In genomic region chr16:25217119-25217511, GRCh38 we compare ENCODE assay signal across 2 cellular contexts.
TF ChIP-seq lines count a peak whose summit lies in the region.

No MANE protein-coding gene starts in this region.

TF ChIP-seq in HepG2, 621 proteins besides CTCF, POLR2A, EP300 and RAD21:
- TF ChIP-seq GLI4 (CRISPR knock-in tag; IDR thresholded peaks at IDR 0.05; ENCODE audit: borderline replicate concordance) (no peak), HOXA7 (CRISPR knock-in tag; IDR thresholded peaks at IDR 0.05) (no peak), KLF12 (CRISPR knock-in tag; IDR thresholded peaks at IDR 0.05; ENCODE audit: borderline replicate concordance) (no peak), ZFP36L1 (CRISPR knock-in tag; IDR thresholded peaks at IDR 0.05) (no peak), NCOA5 (CRISPR knock-in tag; IDR thresholded peaks at IDR 0.05) (no peak), ZNF687 (CRISPR knock-in tag; IDR thresholded peaks at IDR 0.05) (0 out of 2 replicates have a peak, but pooled peaks have one; percentile 11), ZNF652 (CRISPR knock-in tag; IDR thresholded peaks at IDR 0.05; ENCODE audit: borderline replicate concordance, low read depth) (no peak), RFX5 (IDR thresholded peaks at IDR 0.05; ENCODE audit: low read depth, low read length) (no peak), HDAC2 (CRISPR knock-in tag; IDR thresholded peaks at IDR 0.05) (no peak)
TF ChIP-seq in HepG2: peak in this region for 1.

TF ChIP-seq in H1, 55 proteins besides CTCF, POLR2A, EP300 and RAD21:
- TF ChIP-seq ATF2 (IDR thresholded peaks at IDR 0.05; ENCODE audit: low read length), result no peak
